In genomic region chr16:29824589-29825144, GRCh38 we compare ENCODE assay signal across 6 cellular contexts. TPM values are rescaled to one million over a fixed set of nuclear protein-coding genes. Genes with fewer than 3 reads are reported as not detected.
A peak's percentile ranks its signal among the peaks of the same experiment; 100 is the strongest.
DNase-seq lines count a peak whose midpoint lies in the region; ATAC-seq, FAIRE-seq and TF ChIP-seq lines count a peak whose summit lies in the region.

No MANE protein-coding gene starts in this region.

- H3K4me3 ChIP-seq in GM23338 (no peak overlapping the region), astrocyte (ENCODE audit: insufficient read depth, low read depth, low read length) (peak overlapping the region; percentile 37)

- DNase-seq in GM23338 (ENCODE audit: low spot score) (no peak), astrocyte (ENCODE audit: low read depth) (peak; percentile 77), DMS114 treated with DMSO at 0.1 percent for 48 hours (lab: John Stamatoyannopoulos, UW; ENCODE audit: unreplicated experiment) (no peak), GM19240 (ENCODE audit: insufficient read length, low spot score) (no peak), head of caudate nucleus (no peak)
- DNase-seq in naive thymus-derived CD8-positive, alpha-beta T cell, result no peak

- H3K4me1 ChIP-seq in GM23338 (ENCODE audit: insufficient read depth) (no peaks in the 10 kb centered on the region; the same call in 1 of the 2 replicates), astrocyte (ENCODE audit: insufficient read depth, low read length) (peaks cover 58% of the 10 kb centered on the region)

- H2AFZ ChIP-seq in GM23338 (no peak overlapping the region), astrocyte (ENCODE audit: low read depth, low read length) (no peak overlapping the region)

- intact Hi-C loops in head of caudate nucleus (cut with DNase I), result loop anchor here (5.0 kb wide), 1 partner anchor 38 kb away; the partner anchor contains the start of gene CDIPT

- H3F3A ChIP-seq in GM23338 (replicated peaks; ENCODE audit: low read depth), result peaks cover 3% of the 10 kb centered on the region

- 0 out of 2 replicates have a peak overlapping the region, but pooled peaks have one; percentile 32 for H3K27ac ChIP-seq in GM23338 (ENCODE audit: low read depth)
- H3K27ac ChIP-seq in astrocyte (ENCODE audit: low read depth, low read length), result peak overlapping the region; percentile 89

- H3K79me2 ChIP-seq in GM23338 (replicated peaks; ENCODE audit: insufficient read depth) (no peaks in the 10 kb centered on the region), astrocyte (ENCODE audit: insufficient read depth, low read length) (peaks cover 92% of the 10 kb centered on the region)

- H3K36me3 ChIP-seq in GM23338 (ENCODE audit: insufficient read depth), result peaks cover 3% of the 10 kb centered on the region; the same call in 1 of the 2 replicates
- no peaks in the 10 kb centered on the region for H3K36me3 ChIP-seq in astrocyte (ENCODE audit: insufficient read depth, low read length)

- FAIRE-seq in astrocyte (lab: Jason Lieb, UNC), result no peak

- H3K4me2 ChIP-seq in GM23338 (no peak overlapping the region), astrocyte (ENCODE audit: low read length) (peak overlapping the region; percentile 79)

- no peaks in the 10 kb centered on the region for H3K9me2 ChIP-seq in GM23338 (ENCODE audit: insufficient read depth)

- H3K36me3 Mint-ChIP-seq in GM23338 (ENCODE audit: low read depth), result peaks cover 9% of the 10 kb centered on the region
- no peaks in the 10 kb centered on the region for H3K36me3 Mint-ChIP-seq in astrocyte (ENCODE audit: low read depth, unreplicated experiment)
- peaks cover 0 to 8% (median 1%) of the 10 kb centered on the region in 3 donors for H3K36me3 Mint-ChIP-seq in naive thymus-derived CD8-positive, alpha-beta T cell

- H3K9me3 Mint-ChIP-seq in GM23338, result no peaks in the 10 kb centered on the region; the same call in 2 of the 3 replicates
- no peaks in the 10 kb centered on the region for H3K9me3 Mint-ChIP-seq in astrocyte (ENCODE audit: unreplicated experiment)
- H3K9me3 Mint-ChIP-seq in naive thymus-derived CD8-positive, alpha-beta T cell, result no peaks in the 10 kb centered on the region

- H3K27ac Mint-ChIP-seq in GM23338 (peak overlapping the region; percentile 93; the same call in 1 of the 2 replicates), astrocyte (ENCODE audit: unreplicated experiment) (peak overlapping the region; percentile 92)
- peak overlapping the region; percentile 72 to 99 (median 94) for H3K27ac Mint-ChIP-seq in naive thymus-derived CD8-positive, alpha-beta T cell

- H3K27me3 Mint-ChIP-seq in GM23338 (ENCODE audit: insufficient read depth, low read depth, poor library complexity) (peaks cover 9% of the 10 kb centered on the region), astrocyte (ENCODE audit: low read depth, unreplicated experiment) (no peaks in the 10 kb centered on the region)
- H3K27me3 Mint-ChIP-seq in naive thymus-derived CD8-positive, alpha-beta T cell, result no peaks in the 10 kb centered on the region

- H4K20me1 ChIP-seq in GM23338 (replicated peaks; ENCODE audit: insufficient read depth) (peaks cover 3% of the 10 kb centered on the region; the same call in 1 of the 2 replicates), astrocyte (ENCODE audit: insufficient read depth, low read length) (peaks cover 35% of the 10 kb centered on the region)

- POLR2A ChIA-PET in naive thymus-derived CD8-positive, alpha-beta T cell (lab: Charles Lee), result interaction anchor here (0.5 to 6.6 kb wide), 8 partner anchors 8 to 123 kb away, joined by 3 to 119 read pairs (median 10); partner anchors contain the start of genes MAZ, PAGR1 and PRRT2

- no peaks in the 10 kb centered on the region for H3K9me3 ChIP-seq in astrocyte (ENCODE audit: insufficient read depth, low read depth, low read length)

- H3K4me3 Mint-ChIP-seq in GM23338, result no peak overlapping the region
- H3K4me3 Mint-ChIP-seq in astrocyte (ENCODE audit: unreplicated experiment), result peak overlapping the region; percentile 73
- peak overlapping the region; percentile 65 to 86 (median 81) for H3K4me3 Mint-ChIP-seq in naive thymus-derived CD8-positive, alpha-beta T cell

- H3K4me1 Mint-ChIP-seq in GM23338, result peaks cover 24% of the 10 kb centered on the region
- H3K4me1 Mint-ChIP-seq in astrocyte (ENCODE audit: low read depth, unreplicated experiment), result peaks cover 27% of the 10 kb centered on the region
- H3K4me1 Mint-ChIP-seq in naive thymus-derived CD8-positive, alpha-beta T cell, result peaks cover 19 to 90% (median 76%) of the 10 kb centered on the region in 4 donors

- H3K27me3 ChIP-seq in GM23338 (ENCODE audit: insufficient read depth) (no peaks in the 10 kb centered on the region), astrocyte (ENCODE audit: insufficient read depth, low read length) (no peaks in the 10 kb centered on the region)

- TF ChIP-seq CTCF in GM23338 (conservative IDR thresholded peaks at IDR 0.05; ENCODE audit: low read depth in 2 of 2) (no peak), astrocyte (IDR thresholded peaks at IDR 0.05; ENCODE audit: insufficient read depth, low read depth, low read length) (no peak)

- H3K9ac ChIP-seq in astrocyte (ENCODE audit: low read length), result peak overlapping the region; percentile 60

- ATAC-seq in GM23338, result no peak
- ATAC-seq in naive thymus-derived CD8-positive, alpha-beta T cell, result no peak

TF ChIP-seq in GM23338, 12 proteins besides CTCF, POLR2A, EP300 and RAD21 (continues in another document):
- TF ChIP-seq STAT1 (IDR thresholded peaks at IDR 0.05; ENCODE audit: unreplicated experiment) (no peak), CREB1 (CRISPR knock-in tag; IDR thresholded peaks at IDR 0.05; ENCODE audit: low read depth) (no peak), ZNF114 (CRISPR knock-in tag; IDR thresholded peaks at IDR 0.05) (no peak), POLR2AphosphoS5 (IDR thresholded peaks at IDR 0.05; ENCODE audit: low read depth) (no peak)

RNA-seq across cellular contexts. Expression of gene MVP, which starts 4.4 kb away (rescaled TPM):
- total RNA-seq in GM23338 (2014; rRNA removed; shearing (Covaris generic)), result 2.6 and 3.7 TPM in 2 replicates
- 1.4 and 2.0 TPM in 2 replicates for polyA plus RNA-seq in GM23338 (2016; fragmentation: Nextera tagmentation; extraction: Ambion mirVana)
- total RNA-seq in astrocyte, result 38.7 and 40.1 TPM in 2 replicates
- total RNA-seq in naive thymus-derived CD8-positive, alpha-beta T cell, result 100 to 1,000 TPM; 123 to 132 TPM
- 100 to 1,000 TPM; 120 to 160 (median 134) TPM for polyA plus RNA-seq in naive thymus-derived CD8-positive, alpha-beta T cell

RNA-seq across cellular contexts. Expression of gene PAGR1, which starts 8.7 kb away (rescaled TPM):
- total RNA-seq in GM23338 (2014; rRNA removed; shearing (Covaris generic)), result 59.7 and 67.6 TPM in 2 replicates
- 76.7 and 78.7 TPM in 2 replicates for polyA plus RNA-seq in GM23338 (2016; fragmentation: Nextera tagmentation; extraction: Ambion mirVana)
- 20.1 and 20.8 TPM in 2 replicates for total RNA-seq in astrocyte
- 10 to 100 TPM; 31.3 to 35.9 TPM for total RNA-seq in naive thymus-derived CD8-positive, alpha-beta T cell
- 10 to 100 TPM; 51.4 to 57.5 (median 55.5) TPM for polyA plus RNA-seq in naive thymus-derived CD8-positive, alpha-beta T cell

RNA-seq across cellular contexts. Expression of gene PRRT2, which starts 12.7 kb away (rescaled TPM):
- 8.9 and 13.3 TPM in 2 replicates for total RNA-seq in GM23338 (2014; rRNA removed; shearing (Covaris generic))
- 13.6 and 16.6 TPM in 2 replicates for polyA plus RNA-seq in GM23338 (2016; fragmentation: Nextera tagmentation; extraction: Ambion mirVana)
- 6.2 and 6.7 TPM in 2 replicates for total RNA-seq in astrocyte
- 1 to 10 TPM; 1.5 to 1.6 TPM for total RNA-seq in naive thymus-derived CD8-positive, alpha-beta T cell
- under 1 TPM in 2 of 3 donors, not detected in 1; 0.14 to 0.21 TPM for polyA plus RNA-seq in naive thymus-derived CD8-positive, alpha-beta T cell

RNA-seq across cellular contexts. Expression of gene MAZ, which starts 18.3 kb away (rescaled TPM):
- total RNA-seq in GM23338 (2014; rRNA removed; shearing (Covaris generic)), result 181 and 270 TPM in 2 replicates
- 155 and 170 TPM in 2 replicates for polyA plus RNA-seq in GM23338 (2016; fragmentation: Nextera tagmentation; extraction: Ambion mirVana)
- total RNA-seq in astrocyte, result 216 and 247 TPM in 2 replicates
- 100 to 1,000 TPM; 278 to 282 TPM for total RNA-seq in naive thymus-derived CD8-positive, alpha-beta T cell
- 10 to 100 TPM; 50.3 to 74.6 (median 58.8) TPM for polyA plus RNA-seq in naive thymus-derived CD8-positive, alpha-beta T cell

RNA-seq across cellular contexts. Expression of gene KIF22, which starts 34.1 kb away (rescaled TPM):
- total RNA-seq in GM23338 (2014; rRNA removed; shearing (Covaris generic)), result 179 and 192 TPM in 2 replicates
- 110 and 120 TPM in 2 replicates for polyA plus RNA-seq in GM23338 (2016; fragmentation: Nextera tagmentation; extraction: Ambion mirVana)
- 12.5 and 14.3 TPM in 2 replicates for total RNA-seq in astrocyte
- 10 to 100 TPM; 79.6 to 84.6 TPM for total RNA-seq in naive thymus-derived CD8-positive, alpha-beta T cell
- 10 to 100 TPM; 36.9 to 45.4 (median 39.6) TPM for polyA plus RNA-seq in naive thymus-derived CD8-positive, alpha-beta T cell
